In the genomic region with DNA sequence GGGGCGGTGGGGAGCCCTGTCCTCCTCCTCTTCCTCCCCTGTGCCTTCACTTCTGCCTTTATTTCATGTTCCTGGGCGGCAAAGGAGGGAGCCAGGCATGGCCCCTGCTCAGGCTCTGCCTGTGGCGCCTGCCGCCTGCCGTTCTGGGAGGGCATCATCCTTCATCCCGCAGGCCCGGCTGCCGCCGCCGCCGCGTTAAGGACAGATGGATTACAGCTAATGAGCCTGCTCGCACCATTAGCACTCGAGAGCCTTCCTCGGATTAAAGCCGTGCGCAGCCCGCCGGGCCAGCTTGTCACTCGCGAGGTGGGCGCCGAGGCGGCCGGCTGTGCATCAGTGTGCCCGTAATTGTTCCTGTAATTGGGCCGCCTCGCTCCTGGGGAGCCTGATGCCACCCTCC, we compare ENCODE assay signal across 14 cellular contexts.
DNase-seq lines count a peak whose midpoint lies in the region; ATAC-seq lines count a peak whose summit lies in the region.
"Had no signal": no experiment of that assay in that cellular context is flagged by ENCODE, and none has a peak within 500 bp of the region (broad histone marks: within the 10 kb centered on the region; RNA-seq: fewer than 3 reads in every experiment).

No MANE protein-coding gene starts in this region.

- DNase-seq in COLO668 (lab: John Stamatoyannopoulos, UW; ENCODE audit: unreplicated experiment) = peak; percentile 91
- peak; percentile 91 for DNase-seq in NCI-H1092 treated with DMSO at 0.1 percent for 48 hours (lab: John Stamatoyannopoulos, UW)
- DNase-seq in NCI-H2227 (lab: John Stamatoyannopoulos, UW; ENCODE audit: unreplicated experiment) = peak; percentile 65
- DNase-seq in cerebellum (ENCODE audit: low spot score) = peak; percentile 72
- DNase-seq in stimulated activated CD8-positive, alpha-beta memory T cell treated with anti-CD3 and anti-CD28 coated beads, Interleukin-4, amount 100 ng/mL, for 48 hours = no peak
- no peak for DNase-seq in A172 (ENCODE audit: low spot score)
- DNase-seq: activated CD4-positive, alpha-beta T cell treated with anti-CD3 and anti-CD28 coated beads, Interleukin-2, amount 50 U/mL, for 48 hours; activated naive CD4-positive, alpha-beta T cell treated with Interleukin-2 at 50 U/mL for 16 hours; activated T-cell treated with anti-CD3 and anti-CD28 coated beads, Interleukin-2, amount 50 U/mL, for 1 hour; GDM1; ovary; T-helper 1 cell had no signal

- ATAC-seq in GM21515 (IDR thresholded peaks at IDR 0.05; ENCODE audit: unreplicated experiment) = no peak
- ATAC-seq in GM19467 (IDR thresholded peaks at IDR 0.05; ENCODE audit: unreplicated experiment) = no peak

Comparison
In these comparisons a context has a peak if more than half of its experiments do, and no peak if none do; other contexts are left out.
1. DNase-seq: peak in COLO668 (single experiment), NCI-H1092 treated with DMSO at 0.1 percent for 48 hours (single experiment), NCI-H2227 (single experiment) and cerebellum (single experiment); none in stimulated activated CD8-positive, alpha-beta memory T cell treated with anti-CD3 and anti-CD28 coated beads, Interleukin-4, amount 100 ng/mL, for 48 hours (single experiment) and A172 (single experiment).